25 cellular contexts compared by ENCODE assay signal in the genomic region with DNA sequence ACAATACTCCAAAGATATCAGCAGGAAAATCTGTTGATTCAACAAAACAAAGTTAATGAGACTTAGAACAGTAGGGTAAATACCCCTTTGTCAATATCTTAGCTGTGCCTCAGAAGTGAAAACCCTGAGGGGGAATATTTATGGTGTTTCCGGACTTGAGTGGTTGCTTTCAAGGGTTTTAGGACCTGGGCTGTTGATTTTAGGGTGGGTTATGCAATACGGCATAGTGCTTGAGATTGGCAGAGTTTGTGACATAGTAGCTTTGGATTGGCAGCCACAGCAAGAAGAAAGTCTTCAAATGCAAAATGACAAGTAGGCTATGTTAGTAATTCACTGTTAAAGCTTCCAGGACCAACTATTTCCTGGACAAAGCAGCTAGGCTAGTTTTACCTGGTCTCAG.
DNase-seq lines count a peak whose midpoint lies in the region; ATAC-seq, FAIRE-seq and TF ChIP-seq lines count a peak whose summit lies in the region.
"Had no signal": no experiment of that assay in that cellular context is flagged by ENCODE, and none has a peak within 500 bp of the region (broad histone marks: within the 10 kb centered on the region; RNA-seq: fewer than 3 reads in every experiment).

No MANE protein-coding gene starts in this region.

- H3K27me3 Mint-ChIP-seq in endodermal cell (ENCODE audit: insufficient read depth), result no peaks in the 10 kb centered on the region
- H3K27me3 Mint-ChIP-seq: B cell; dendritic cell treated with granulocyte-macrophage colony-stimulating factor and Interleukin-4, amounts not matched to agents 40 ng/mL and 50 ng/mL, for 4 days had no signal

- H3K9ac ChIP-seq in endodermal cell (ENCODE audit: extremely low read depth, low read length, poor library complexity, severe bottlenecking), result no peak overlapping the region
- no peak overlapping the region for H3K9ac ChIP-seq in rectal smooth muscle tissue (ENCODE audit: low read length)
- H3K9ac ChIP-seq: KMS-11, SK-N-SH had no signal

- 90 to 93% methylated on average over 2 of the region's 2 CpGs for WGBS in endodermal cell (ENCODE audit: insufficient coverage in 1 of 2, insufficient read length in 1 of 2), 2 experiments

- no peak for TF ChIP-seq CTCF in endodermal cell (conservative IDR thresholded peaks at IDR 0.05)

- H3K27ac ChIP-seq in endodermal cell (ENCODE audit: low read depth, low read length) (no peak overlapping the region), rectal smooth muscle tissue (ENCODE audit: low read depth, low read length) (peak overlapping the region; percentile 48)
- H3K27ac ChIP-seq: 22Rv1, gastroesophageal sphincter, KMS-11, pancreas had no signal

- no peak overlapping the region for H3K4me3 Mint-ChIP-seq in endodermal cell
- H3K4me3 Mint-ChIP-seq: B cell; dendritic cell treated with granulocyte-macrophage colony-stimulating factor and Interleukin-4, amounts not matched to agents 40 ng/mL and 50 ng/mL, for 4 days had no signal

- H3K4me1 ChIP-seq in endodermal cell (ENCODE audit: control insufficient read depth, insufficient read depth, low read length) (peaks cover 19% of the 10 kb centered on the region), rectal smooth muscle tissue (ENCODE audit: control insufficient read depth, insufficient read depth, low read length) (no peaks in the 10 kb centered on the region)
- H3K4me1 ChIP-seq: gastroesophageal sphincter, pancreas had no signal

- FAIRE-seq in frontal cortex (lab: Jason Lieb, UNC), result no peak
- FAIRE-seq: GM12878, pancreas had no signal

- peaks cover 19% of the 10 kb centered on the region for H3K36me3 Mint-ChIP-seq in endodermal cell (ENCODE audit: low read depth)

- H3K36me3 ChIP-seq in endodermal cell (ENCODE audit: control insufficient read depth, insufficient read depth, low read length) (peaks cover 8% of the 10 kb centered on the region), rectal smooth muscle tissue (ENCODE audit: control insufficient read depth, insufficient read depth, low read length) (no peaks in the 10 kb centered on the region)
- H3K36me3 ChIP-seq: gastroesophageal sphincter, pancreas had no signal

- H3K9me3 ChIP-seq in endodermal cell (ENCODE audit: control insufficient read depth, low read length), result peaks cover 18% of the 10 kb centered on the region
- H3K9me3 ChIP-seq: gastroesophageal sphincter, pancreas, SK-N-SH had no signal

- peak; percentile 10 for DNase-seq in NCI-H1092 treated with DMSO at 0.1 percent for 48 hours (lab: John Stamatoyannopoulos, UW)
- no peak for DNase-seq in NCI-H1092 (lab: John Stamatoyannopoulos, UW)
- peak; percentile 70 for DNase-seq in NCI-H2227 treated with DMSO at 0.1 percent for 48 hours (lab: John Stamatoyannopoulos, UW)
- no peak for DNase-seq in endodermal cell
- DNase-seq in stimulated activated CD4-positive, alpha-beta T cell treated with anti-CD3 and anti-CD28 coated beads, Interleukin-2, amount 100 ng/mL, for 24 hours, result no peak
- DNase-seq in frontal cortex (ENCODE audit: low spot score in 2 of 2), result no peak
- DNase-seq: activated CD4-positive, alpha-beta T cell treated with anti-CD3 and anti-CD28 coated beads for 1 hour; Calu3; GF-D8; NCI-H526; OCI-M1; pancreas; SK-N-SH; stimulated activated CD4-positive, alpha-beta T cell treated with anti-CD3 and anti-CD28 coated beads, Interleukin-4, amount 100 ng/mL, for 24 hours; T-helper 9 cell had no signal

- no peak overlapping the region for H3K4me3 ChIP-seq in endodermal cell (ENCODE audit: low read length)
- no peak overlapping the region for H3K4me3 ChIP-seq in rectal smooth muscle tissue (ENCODE audit: low read length)
- H3K4me3 ChIP-seq: gastroesophageal sphincter, GM12878, pancreas had no signal

- peak overlapping the region; percentile 80 for H3K27ac Mint-ChIP-seq in endodermal cell
- H3K27ac Mint-ChIP-seq: B cell; dendritic cell treated with granulocyte-macrophage colony-stimulating factor and Interleukin-4, amounts not matched to agents 40 ng/mL and 50 ng/mL, for 4 days had no signal

- H3K9me3 Mint-ChIP-seq in endodermal cell, result peaks cover 17% of the 10 kb centered on the region

- peaks cover 51% of the 10 kb centered on the region for H3K4me1 Mint-ChIP-seq in endodermal cell
- H3K4me1 Mint-ChIP-seq: B cell had no signal

- ATAC-seq in GM19397 (IDR thresholded peaks at IDR 0.05; ENCODE audit: unreplicated experiment), result no peak
- ATAC-seq: gastroesophageal sphincter, GM12878, HCT116, left lobe of liver, pancreas had no signal

- H3K27me3 ChIP-seq in endodermal cell (ENCODE audit: control insufficient read depth, insufficient read depth, low read length, poor library complexity, severe bottlenecking), result no peaks in the 10 kb centered on the region
- no peaks in the 10 kb centered on the region for H3K27me3 ChIP-seq in rectal smooth muscle tissue (ENCODE audit: control insufficient read depth, insufficient read depth, low read length)
- H3K27me3 ChIP-seq: gastroesophageal sphincter, pancreas had no signal

Comparison
In these comparisons a context has a peak if more than half of its experiments do, and no peak if none do; other contexts are left out.
1. DNase-seq: peak in NCI-H1092 treated with DMSO at 0.1 percent for 48 hours (single experiment) and NCI-H2227 treated with DMSO at 0.1 percent for 48 hours (single experiment); none in NCI-H1092 (single experiment), endodermal cell (single experiment), stimulated activated CD4-positive, alpha-beta T cell treated with anti-CD3 and anti-CD28 coated beads, Interleukin-2, amount 100 ng/mL, for 24 hours (0 of 2) and frontal cortex (0 of 2).